In genomic region chr17:35044181-35044580, GRCh38 we compare ENCODE assay signal across 15 cellular contexts.
"Had no signal": no experiment of that assay in that cellular context is flagged by ENCODE, and none has a peak within 500 bp of the region (broad histone marks: within the 10 kb centered on the region; RNA-seq: fewer than 3 reads in every experiment).

No MANE protein-coding gene starts in this region.

- H3K4me3 ChIP-seq: lower lobe of right lung, psoas muscle, sigmoid colon, stomach, vagina had no signal

- H3K27ac ChIP-seq: lower lobe of right lung, psoas muscle, sigmoid colon, vagina had no signal

- H3K4me1 ChIP-seq: sigmoid colon, vagina had no signal

- DNase-seq: activated CD4-positive, alpha-beta T cell treated with anti-CD3 and anti-CD28 coated beads for 48 hours; activated naive CD4-positive, alpha-beta T cell treated with Interleukin-2 at 50 U/mL for 16 hours; central memory CD4-positive, alpha-beta T cell; hypothalamus; left cardiac atrium; lower lobe of right lung; midbrain; psoas muscle; sigmoid colon; SK-N-SH; stimulated activated CD4-positive, alpha-beta T cell treated with anti-CD3 and anti-CD28 coated beads, Interleukin-12 subunit alpha, Interleukin-12 subunit beta, amount 100 ng/mL, for 4 hours; stimulated activated CD4-positive, alpha-beta T cell treated with anti-CD3 and anti-CD28 coated beads, Interleukin-2, amount 100 ng/mL, for 48 hours; stomach had no signal

- ATAC-seq: esophagus mucosa, left cardiac atrium, lower lobe of right lung had no signal

- H3K27me3 ChIP-seq: sigmoid colon, stomach, vagina had no signal

- H3K36me3 ChIP-seq: lower lobe of right lung, sigmoid colon, stomach, vagina had no signal

- H3K4me2 ChIP-seq: SK-N-SH had no signal

- H3K9ac ChIP-seq: SK-N-SH had no signal
